ENCODE assay signal across 8 cellular contexts in the genomic region with DNA sequence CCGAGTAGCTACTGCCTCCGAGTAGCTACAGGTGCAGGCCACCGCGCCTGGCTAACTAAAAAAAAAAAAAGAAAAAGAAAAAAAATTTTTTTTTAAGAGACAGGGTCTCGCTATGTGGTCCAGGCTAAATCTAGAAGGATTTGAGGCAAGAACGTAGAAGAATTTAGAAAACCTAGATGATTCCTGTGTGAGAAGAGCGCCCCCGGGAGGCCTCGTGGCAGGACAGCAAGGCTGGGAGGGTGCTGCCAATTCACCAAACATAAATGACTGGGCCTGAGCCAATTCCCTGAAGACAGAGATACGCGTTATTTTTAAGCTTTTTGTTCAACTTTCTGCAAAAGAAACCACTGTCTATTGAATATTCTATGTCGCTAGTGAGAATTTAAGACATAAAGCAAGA.
DNase-seq lines count a peak whose midpoint lies in the region; ATAC-seq and TF ChIP-seq lines count a peak whose summit lies in the region.

No MANE protein-coding gene starts in this region.

- H3K9me3 ChIP-seq in OCI-LY7 (ENCODE audit: low read length) = no peaks in the 10 kb centered on the region

- ATAC-seq in esophagus mucosa = peak; percentile 47
- no peak for ATAC-seq in GM21528 (IDR thresholded peaks at IDR 0.05; ENCODE audit: low FRiP score, unreplicated experiment)

- H3K27ac Mint-ChIP-seq in CD14-positive monocyte (no peak overlapping the region), immature natural killer cell (no peak overlapping the region)

- H3K9me3 Mint-ChIP-seq in CD14-positive monocyte (peaks cover 0 to 4% (median 0%) of the 10 kb centered on the region in 7 donors), immature natural killer cell (peaks cover 0 to 2% (median 0%) of the 10 kb centered on the region in 6 donors)

- no peak overlapping the region for H3K27ac ChIP-seq in OCI-LY7 (ENCODE audit: low read depth, low read length, poor library complexity, severe bottlenecking)

- peak; percentile 33 for TF ChIP-seq CTCF in CD14-positive monocyte (IDR thresholded peaks at IDR 0.05)
- TF ChIP-seq CTCF in GM20000 (IDR thresholded peaks at IDR 0.05; ENCODE audit: extremely low read depth, missing control alignments) = peak; percentile 14
- peak; percentile 58 for TF ChIP-seq CTCF in OCI-LY7 (conservative IDR thresholded peaks at IDR 0.05; ENCODE audit: low read length)

- DNase-seq in CD14-positive monocyte (ENCODE audit: low spot score) (no peak), GM20000 (ENCODE audit: low spot score) (no peak), OCI-LY7 (ENCODE audit: low spot score) (peak; percentile 7), OCI-M2 (lab: John Stamatoyannopoulos, UW; ENCODE audit: unreplicated experiment) (no peak), NCI-H187 treated with DMSO at 0.1 percent for 48 hours (lab: John Stamatoyannopoulos, UW) (no peak), immature natural killer cell (no peak)

- no peak overlapping the region for H2AFZ ChIP-seq in OCI-LY7 (ENCODE audit: low read length)

- H3K4me3 Mint-ChIP-seq in CD14-positive monocyte = no peak overlapping the region
- no peak overlapping the region for H3K4me3 Mint-ChIP-seq in immature natural killer cell

- no peaks in the 10 kb centered on the region; the same call in 1 of the 2 replicates for H4K20me1 ChIP-seq in OCI-LY7 (ENCODE audit: insufficient read depth, low read length)

- H3K4me3 ChIP-seq in OCI-LY7 (ENCODE audit: low read depth, low read length, poor library complexity, severe bottlenecking) = no peak overlapping the region

- BruUV-seq in OCI-LY7 (replicated peaks; lab: Mats Ljungman, UMichigan) = no TSS peak

- H3K4me1 ChIP-seq in OCI-LY7 (ENCODE audit: insufficient read depth, low read length, poor library complexity, severe bottlenecking) = no peaks in the 10 kb centered on the region

- H3K4me1 Mint-ChIP-seq in CD14-positive monocyte (peaks cover 6% of the 10 kb centered on the region), immature natural killer cell (no peaks in the 10 kb centered on the region)

- no peak overlapping the region for H3K4me2 ChIP-seq in OCI-LY7 (ENCODE audit: low read length)

- H3K36me3 Mint-ChIP-seq in CD14-positive monocyte = no peaks in the 10 kb centered on the region
- no peaks in the 10 kb centered on the region for H3K36me3 Mint-ChIP-seq in immature natural killer cell

- no peaks in the 10 kb centered on the region for H3K36me3 ChIP-seq in OCI-LY7 (ENCODE audit: insufficient read depth, low read length)

- H3K27me3 Mint-ChIP-seq in CD14-positive monocyte (ENCODE audit: low read depth in 3 of 3) (peaks cover 2 to 7% (median 3%) of the 10 kb centered on the region in 3 donors), immature natural killer cell (ENCODE audit: low read depth in 3 of 3) (peaks cover under 1 to 4% (median 2%) of the 10 kb centered on the region in 3 donors)

- no peaks in the 10 kb centered on the region for H3K79me2 ChIP-seq in OCI-LY7 (ENCODE audit: insufficient read depth, low read depth, low read length)

- POLR2A ChIA-PET in OCI-LY7 (lab: Charles Lee) = interaction anchor here (0.7 to 1.2 kb wide), 4 partner anchors 9 to 176 kb away, joined by 3 to 5 read pairs (median 3); no protein-coding TSS in a partner anchor

- H3K9me2 ChIP-seq in OCI-LY7 (ENCODE audit: insufficient read depth, low read length) = no peaks in the 10 kb centered on the region

- CTCF ChIA-PET in OCI-LY7 (lab: Charles Lee; ENCODE audit: unreplicated experiment) = no interaction called here

- intact Hi-C loops in CD14-positive monocyte (cut with micrococcal nuclease) = no loop called here
- intact Hi-C loops in OCI-LY7 (cut with micrococcal nuclease; ENCODE audit: unreplicated experiment) = no loop called here
